In genomic region chr10:21525367-21526183, GRCh38 we compare ENCODE assay signal across 8 cellular contexts. TPM values are rescaled to one million over a fixed set of nuclear protein-coding genes. Genes with fewer than 3 reads are reported as not detected.
DNase-seq lines count a peak whose midpoint lies in the region; ATAC-seq, FAIRE-seq and TF ChIP-seq lines count a peak whose summit lies in the region.

SKIDA1 (minus strand) TSS chr10:21525682; CDS start chr10:21517822, 7,860 bp downstream.

- peaks cover 64% of the 10 kb centered on the region for H3K27me3 Mint-ChIP-seq in activated CD8-positive, alpha-beta T cell treated with anti-CD3 and anti-CD28 coated beads, Interleukin-2, amount 10 ng/mL, durations not matched to agents 7 days and 5 days (ENCODE audit: low read depth)

- POLR2A ChIA-PET in activated CD8-positive, alpha-beta T cell treated with anti-CD3 and anti-CD28 coated beads, Interleukin-2, amount 10 ng/mL, durations not matched to agents 7 days and 5 days (lab: Charles Lee): interaction anchor here (0.6 to 1.0 kb wide), 4 partner anchors 8 to 353 kb away, joined by 3 read pairs; no protein-coding TSS in a partner anchor

- no peaks in the 10 kb centered on the region for H3K9me3 Mint-ChIP-seq in activated CD8-positive, alpha-beta T cell treated with anti-CD3 and anti-CD28 coated beads, Interleukin-2, amount 10 ng/mL, durations not matched to agents 7 days and 5 days (ENCODE audit: insufficient read depth)
- H3K9me3 Mint-ChIP-seq in stimulated activated effector memory CD8-positive, alpha-beta T cell treated with anti-CD3 and anti-CD28 coated beads, Interleukin-12 subunit alpha, Interleukin-12 subunit beta, amount 100 ng/mL, for 72 hours: no peaks in the 10 kb centered on the region

- peaks cover 4% of the 10 kb centered on the region for H3K36me3 Mint-ChIP-seq in activated CD8-positive, alpha-beta T cell treated with anti-CD3 and anti-CD28 coated beads, Interleukin-2, amount 10 ng/mL, durations not matched to agents 7 days and 5 days (ENCODE audit: low read depth)
- H3K36me3 Mint-ChIP-seq in stimulated activated effector memory CD8-positive, alpha-beta T cell treated with anti-CD3 and anti-CD28 coated beads, Interleukin-12 subunit alpha, Interleukin-12 subunit beta, amount 100 ng/mL, for 72 hours: peaks cover 7% of the 10 kb centered on the region

- peaks cover 29% of the 10 kb centered on the region for H3K4me1 Mint-ChIP-seq in activated CD8-positive, alpha-beta T cell treated with anti-CD3 and anti-CD28 coated beads, Interleukin-2, amount 10 ng/mL, durations not matched to agents 7 days and 5 days (ENCODE audit: low read depth)
- H3K4me1 Mint-ChIP-seq in stimulated activated effector memory CD8-positive, alpha-beta T cell treated with anti-CD3 and anti-CD28 coated beads, Interleukin-12 subunit alpha, Interleukin-12 subunit beta, amount 100 ng/mL, for 72 hours: peaks cover 24% of the 10 kb centered on the region

- DNase-seq in C1 segment of cervical spinal cord (lab: John Stamatoyannopoulos, UW) (peak in 13 of 14 donors; percentile 46 to 91 (median 84)), HL-60 (ENCODE audit: low read depth in 1 of 2, low spot score in 1 of 2) (peak in 1 of 2 experiments; percentile 64), NCI-H82 treated with DMSO at 0.1 percent for 48 hours (lab: John Stamatoyannopoulos, UW; ENCODE audit: unreplicated experiment) (peak; percentile 75), mesenteric fat pad (ENCODE audit: low spot score) (peak; percentile 94)
- DNase-seq in activated CD8-positive, alpha-beta T cell treated with anti-CD3 and anti-CD28 coated beads, Interleukin-2, amount 10 ng/mL, durations not matched to agents 7 days and 5 days: peak; percentile 68
- DNase-seq in stimulated activated effector memory CD8-positive, alpha-beta T cell treated with anti-CD3 and anti-CD28 coated beads, Interleukin-12 subunit alpha, Interleukin-12 subunit beta, amount 100 ng/mL, for 72 hours (ENCODE audit: low spot score in 2 of 2): no peak

- peak within 1 kb of the TSS; percentile 83 for H3K4me3 Mint-ChIP-seq in activated CD8-positive, alpha-beta T cell treated with anti-CD3 and anti-CD28 coated beads, Interleukin-2, amount 10 ng/mL, durations not matched to agents 7 days and 5 days
- H3K4me3 Mint-ChIP-seq in stimulated activated effector memory CD8-positive, alpha-beta T cell treated with anti-CD3 and anti-CD28 coated beads, Interleukin-12 subunit alpha, Interleukin-12 subunit beta, amount 100 ng/mL, for 72 hours: peak within 1 kb of the TSS; percentile 95

- peak within 1 kb of the TSS; percentile 94 for H3K27ac Mint-ChIP-seq in activated CD8-positive, alpha-beta T cell treated with anti-CD3 and anti-CD28 coated beads, Interleukin-2, amount 10 ng/mL, durations not matched to agents 7 days and 5 days
- H3K27ac Mint-ChIP-seq in stimulated activated effector memory CD8-positive, alpha-beta T cell treated with anti-CD3 and anti-CD28 coated beads, Interleukin-12 subunit alpha, Interleukin-12 subunit beta, amount 100 ng/mL, for 72 hours: peak within 1 kb of the TSS; percentile 99

- CTCF ChIA-PET in activated CD8-positive, alpha-beta T cell treated with anti-CD3 and anti-CD28 coated beads, Interleukin-2, amount 10 ng/mL, durations not matched to agents 7 days and 5 days (lab: Charles Lee): interaction anchor here (1.0 kb wide), 1 partner anchor 206 kb away, joined by 3 read pairs; no protein-coding TSS in a partner anchor

- H3K27ac ChIP-seq in HL-60 (replicated peaks): peak within 1 kb of the TSS; percentile 93

- no peaks in the 10 kb centered on the region for H3K27me3 ChIP-seq in HL-60 (ENCODE audit: insufficient read depth, poor library complexity, severe bottlenecking)

- peak; percentile 79 for FAIRE-seq in endometrium (lab: Jason Lieb, UNC)

- H3K4me3 ChIP-seq in HL-60 (replicated peaks; ENCODE audit: insufficient read depth, low read length): peak within 1 kb of the TSS; percentile 43

- TF ChIP-seq CTCF in HL-60 (IDR thresholded peaks at IDR 0.05; ENCODE audit: insufficient read depth, low read length): no peak

- peak; percentile 55 for ATAC-seq in GM19452 (IDR thresholded peaks at IDR 0.05; ENCODE audit: unreplicated experiment)
- ATAC-seq in activated CD8-positive, alpha-beta T cell treated with anti-CD3 and anti-CD28 coated beads, Interleukin-2, amount 10 ng/mL, durations not matched to agents 7 days and 5 days: peak; percentile 71
- peak; percentile 75 for ATAC-seq in stimulated activated effector memory CD8-positive, alpha-beta T cell treated with anti-CD3 and anti-CD28 coated beads, Interleukin-12 subunit alpha, Interleukin-12 subunit beta, amount 100 ng/mL, for 72 hours

RNA-seq across cellular contexts. Expression of gene SKIDA1, which starts in this region (rescaled TPM):
- total RNA-seq in activated CD8-positive, alpha-beta T cell treated with anti-CD3 and anti-CD28 coated beads, Interleukin-2, amount 10 ng/mL, durations not matched to agents 7 days and 5 days: under 1 TPM; 0.10 to 0.11 TPM
- 0.58 TPM for total RNA-seq in mesenteric fat pad

Comparison
In these comparisons a context has a peak if more than half of its experiments do, and no peak if none do; other contexts are left out.
1. Peak in DNase-seq and ATAC-seq in activated CD8-positive, alpha-beta T cell treated with anti-CD3 and anti-CD28 coated beads, Interleukin-2, amount 10 ng/mL, durations not matched to agents 7 days and 5 days; RNA of the gene not detected or under 1 TPM.
2. Peak in DNase-seq in mesenteric fat pad; RNA of the gene not detected or under 1 TPM.
3. DNase-seq: peak in C1 segment of cervical spinal cord (13 of 14) and NCI-H82 treated with DMSO at 0.1 percent for 48 hours (single experiment); none in stimulated activated effector memory CD8-positive, alpha-beta T cell treated with anti-CD3 and anti-CD28 coated beads, Interleukin-12 subunit alpha, Interleukin-12 subunit beta, amount 100 ng/mL, for 72 hours (0 of 2).
4. Peak in every context shown above with its lines, with median percentiles within 50 percentile points of each other: ATAC-seq.